Comparison of ENCODE assay signal across 12 cellular contexts in genomic region chr3:138578141-138578540, GRCh38. TPM values are rescaled to one million over a fixed set of nuclear protein-coding genes. Genes with fewer than 3 reads are reported as not detected.
A peak's percentile ranks its signal among the peaks of the same experiment; 100 is the strongest.
DNase-seq lines count a peak whose midpoint lies in the region; ATAC-seq, FAIRE-seq and TF ChIP-seq lines count a peak whose summit lies in the region.
"Had no signal": no experiment of that assay in that cellular context is flagged by ENCODE, and none has a peak within 500 bp of the region (broad histone marks: within the 10 kb centered on the region; RNA-seq: fewer than 3 reads in every experiment).

No MANE protein-coding gene starts in this region.

- H2AFZ ChIP-seq in ACC112 (ENCODE audit: low read length, unreplicated experiment): peak overlapping the region; percentile 89

- peaks cover 4% of the 10 kb centered on the region for H3K4me1 ChIP-seq in ACC112 (ENCODE audit: control insufficient read depth, insufficient read depth, low read length, unreplicated experiment)
- peaks cover 12% of the 10 kb centered on the region for H3K4me1 ChIP-seq in Panc1 (ENCODE audit: control insufficient read depth, insufficient read depth, low read length)
- no peaks in the 10 kb centered on the region for H3K4me1 ChIP-seq in small intestine (ENCODE audit: control insufficient read depth in 2 of 2, insufficient read depth in 1 of 2, low read depth in 1 of 2, low read length in 1 of 2)
- H3K4me1 ChIP-seq: BE2C had no signal

- no peak for TF ChIP-seq CTCF in Panc1 (IDR thresholded peaks at IDR 0.05)

- intact Hi-C loops in Panc1 (cut with micrococcal nuclease; ENCODE audit: unreplicated experiment): no loop called here

- H3K79me2 ChIP-seq in ACC112 (ENCODE audit: control insufficient read depth, insufficient read depth, low read length, unreplicated experiment): peaks cover 16% of the 10 kb centered on the region

- no peak for FAIRE-seq in small intestine (lab: Jason Lieb, UNC)

- BruUV-seq in Panc1 (replicated peaks; lab: Mats Ljungman, UMichigan): no TSS peak

- H3K9me3 ChIP-seq in Panc1 (ENCODE audit: control insufficient read depth, insufficient read depth, low read depth, low read length): peaks cover 6% of the 10 kb centered on the region; the same call in 1 of the 2 replicates
- H3K9me3 ChIP-seq in small intestine (ENCODE audit: control insufficient read depth, low read depth): no peaks in the 10 kb centered on the region
- H3K9me3 ChIP-seq: BE2C, neutrophil had no signal

- DNase-seq in Panc1 (ENCODE audit: low read depth, low spot score) (no peak), GOT3 (lab: John Stamatoyannopoulos, UW) (no peak), small intestine (no peak), NCI-H187 treated with DMSO at 0.1 percent for 48 hours (lab: John Stamatoyannopoulos, UW) (no peak), HEK293T (ENCODE audit: extremely low spot score) (no peak)
- DNase-seq: BE2C, H9, NCI-H2081 treated with DMSO at 0.1 percent for 48 hours had no signal

- ATAC-seq in GM19023 (IDR thresholded peaks at IDR 0.05; ENCODE audit: unreplicated experiment): peak; percentile 74
- peak; percentile 77 for ATAC-seq in HG02884 (IDR thresholded peaks at IDR 0.05; ENCODE audit: unreplicated experiment)
- ATAC-seq in Panc1: no peak

- no peaks in the 10 kb centered on the region for H3K27me3 ChIP-seq in ACC112 (ENCODE audit: insufficient read depth, low read length)
- H3K27me3 ChIP-seq in Panc1 (ENCODE audit: control insufficient read depth, insufficient read depth, low read length): no peaks in the 10 kb centered on the region
- no peaks in the 10 kb centered on the region for H3K27me3 ChIP-seq in small intestine (ENCODE audit: control insufficient read depth in 2 of 2, insufficient read depth in 2 of 2, low read length in 2 of 2)
- H3K27me3 ChIP-seq: BE2C, neutrophil had no signal

- H3K36me3 ChIP-seq in ACC112 (ENCODE audit: insufficient read depth, low read length) (peaks cover 5% of the 10 kb centered on the region; the same call in 1 of the 2 replicates), Panc1 (ENCODE audit: control insufficient read depth, insufficient read depth, low read length) (no peaks in the 10 kb centered on the region), small intestine (ENCODE audit: control insufficient read depth in 2 of 2, insufficient read depth in 2 of 2, low read length in 2 of 2) (peaks cover 0 to 1% of the 10 kb centered on the region in 2 donors)
- H3K36me3 ChIP-seq: BE2C, neutrophil had no signal

- POLR2A ChIA-PET in Panc1 (lab: Charles Lee) (no interaction called here), HEK293T (lab: Yijun Ruan, JAX) (no interaction called here)

- 60 to 79% (median 62%) methylated on average over 4 of the region's 4 CpGs for WGBS in small intestine, 3 donors

- H3K4me3 ChIP-seq in ACC112 (ENCODE audit: low read depth, low read length) (peak overlapping the region; percentile 25; the same call in 1 of the 2 replicates), Panc1 (ENCODE audit: low read depth in 2 of 2, low read length in 2 of 2) (no peak overlapping the region), small intestine (ENCODE audit: low read depth in 1 of 2, low read length in 2 of 2) (no peak overlapping the region)

- in situ Hi-C loops in Panc1 (cut with HindIII; ENCODE audit: low pct_unique_long_range_greater_than_20kb, low sequenced_read_pairs): no loop called here

- peak overlapping the region; percentile 9; the same call in 1 of the 2 replicates for H3K27ac ChIP-seq in ACC112 (ENCODE audit: low read depth, low read length)
- H3K27ac ChIP-seq in Panc1 (ENCODE audit: low read length): peak overlapping the region; percentile 59
- no peak overlapping the region for H3K27ac ChIP-seq in small intestine (ENCODE audit: low read depth in 1 of 2, low read length in 1 of 2)
- H3K27ac ChIP-seq: neutrophil had no signal

- CTCF ChIA-PET in Panc1 (lab: Charles Lee) (no interaction called here), HEK293T (lab: Yijun Ruan, JAX) (interaction anchor here (0.6 to 1.6 kb wide), 2 partner anchors 16 to 209 kb away, joined by 4 to 9 read pairs; partner anchors contain the start of gene CEP70)

TF ChIP-seq in HEK293T, 16 proteins besides CTCF, POLR2A, EP300 and RAD21:
- TF ChIP-seq ELF4 (IDR thresholded peaks at IDR 0.05) (no peak), CTBP1 (IDR thresholded peaks at IDR 0.05; ENCODE audit: borderline replicate concordance) (no peak), FOXA1 (IDR thresholded peaks at IDR 0.05) (no peak), HDGF (IDR thresholded peaks at IDR 0.05; ENCODE audit: borderline replicate concordance) (no peak), LEF1 (IDR thresholded peaks at IDR 0.05; ENCODE audit: borderline replicate concordance) (no peak), NFRKB (IDR thresholded peaks at IDR 0.05) (no peak), TARDBP (IDR thresholded peaks at IDR 0.05) (no peak), SP1 (IDR thresholded peaks at IDR 0.05) (no peak), PKNOX1 (IDR thresholded peaks at IDR 0.05) (no peak), FOXM1 (IDR thresholded peaks at IDR 0.05; ENCODE audit: borderline replicate concordance) (no peak), FOXK2 (IDR thresholded peaks at IDR 0.05) (no peak), L3MBTL2 (conservative IDR thresholded peaks at IDR 0.05) (no peak)
TF ChIP-seq in HEK293T: peak in this region for 0.

RNA-seq across cellular contexts. Expression of gene CEP70, which starts 15.9 kb away (rescaled TPM):
- total RNA-seq in Panc1 (2021; ENCODE audit: unreplicated experiment): 64.5 TPM
- polyA plus RNA-seq in Panc1 (2012; ENCODE audit: insufficient read length): 22.8 TPM
- polyA plus RNA-seq in small intestine: 10 to 100 TPM; 18.1 to 23.5 (median 22.7) TPM

RNA-seq across cellular contexts. Expression of gene FAIM, which starts 30.4 kb away (rescaled TPM):
- total RNA-seq in Panc1 (2021; ENCODE audit: unreplicated experiment): 18.8 TPM
- 15.6 TPM for polyA plus RNA-seq in Panc1 (2012; ENCODE audit: insufficient read length)
- polyA plus RNA-seq in small intestine: 10 to 100 TPM in 1 of 3 donors, 1 to 10 TPM in 2; 4.1 to 10.4 (median 4.2) TPM

Comparison
In these comparisons a context has a peak if more than half of its experiments do, and no peak if none do; other contexts are left out.
1. H3K27ac ChIP-seq: peak in ACC112 (single experiment) and Panc1 (single experiment); none in small intestine (0 of 2).